In the genomic region with DNA sequence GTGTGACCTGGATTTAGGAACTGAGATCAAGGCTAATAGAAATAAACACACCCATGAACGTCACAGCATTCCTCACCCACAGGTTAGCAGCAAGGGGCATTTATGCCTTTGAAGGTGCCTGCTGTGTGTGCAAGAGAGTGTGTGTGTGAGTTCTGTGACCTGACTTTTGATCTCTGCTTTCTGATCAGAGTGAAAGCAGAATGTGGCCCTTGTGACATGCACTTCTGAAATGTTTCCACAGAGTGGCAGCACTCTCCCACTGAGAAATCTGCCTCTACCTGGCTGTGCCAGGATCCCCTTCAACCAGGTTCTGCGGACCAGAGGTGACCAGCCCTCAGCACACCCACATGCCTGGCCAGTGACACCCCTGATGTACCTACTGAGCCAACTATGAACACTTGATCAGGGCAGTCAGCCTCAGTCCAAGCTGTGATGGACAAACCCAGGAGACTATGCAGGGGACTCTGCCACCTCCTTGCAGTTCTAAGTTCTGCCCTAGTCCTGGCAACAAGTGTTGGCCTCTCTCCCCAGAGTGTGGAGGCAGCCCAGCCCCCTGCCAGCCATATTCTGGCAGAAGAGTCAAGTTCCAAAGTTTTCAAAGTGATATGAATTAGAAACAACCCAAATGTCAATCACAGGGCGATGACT, we compare ENCODE assay signal across 1 cellular context.
TF ChIP-seq lines count a peak whose summit lies in the region.

No MANE protein-coding gene starts in this region.

TF ChIP-seq in K562, 482 proteins besides CTCF, POLR2A, EP300 and RAD21 (continued from another document):
- no peak for TF ChIP-seq ZNF212 (CRISPR knock-in tag; IDR thresholded peaks at IDR 0.05)
